ENCODE assay signal across 22 cellular contexts in genomic region chr2:63344575-63345284, GRCh38.
A peak's percentile ranks its signal among the peaks of the same experiment; 100 is the strongest.
DNase-seq lines count a peak whose midpoint lies in the region; ATAC-seq, FAIRE-seq and TF ChIP-seq lines count a peak whose summit lies in the region.
"Had no signal": no experiment of that assay in that cellular context is flagged by ENCODE, and none has a peak within 500 bp of the region (broad histone marks: within the 10 kb centered on the region; RNA-seq: fewer than 3 reads in every experiment).

No MANE protein-coding gene starts in this region.

- H3K4me1 ChIP-seq in mammary epithelial cell (ENCODE audit: insufficient read depth, low read length) (peaks cover 3% of the 10 kb centered on the region), OCI-LY3 (ENCODE audit: low read length) (peaks cover 23% of the 10 kb centered on the region), gastrocnemius medialis (peaks cover 11 to 16% of the 10 kb centered on the region in 2 donors)
- H3K4me1 ChIP-seq: SJCRH30 had no signal

- DNase-seq in mammary epithelial cell (peak; percentile 58), MCF 10A (ENCODE audit: unreplicated experiment) (no peak), gastrocnemius medialis (no peak), H4 (ENCODE audit: low spot score) (no peak), RWPE1 (ENCODE audit: low spot score) (no peak), RCC 7860 (ENCODE audit: low spot score) (no peak)
- DNase-seq: AML-193, GM23248, KG1, NCI-H1092, NCI-H146, NCI-H2081, NCI-H510A, NCI-H774, RPMI8226, SJCRH30 had no signal

- no peak for FAIRE-seq in RCC 7860 (lab: Jason Lieb, UNC)
- FAIRE-seq: D721Med had no signal

- no peaks in the 10 kb centered on the region for H3K79me2 ChIP-seq in mammary epithelial cell (ENCODE audit: insufficient read depth, low read length)
- no peaks in the 10 kb centered on the region for H3K79me2 ChIP-seq in OCI-LY3 (ENCODE audit: low read length)

- H3K4me3 ChIP-seq in mammary epithelial cell (replicated peaks in 1 of 3; ENCODE audit: insufficient read depth in 1 of 3, low read depth in 2 of 3, low read length in 3 of 3) (no peak overlapping the region), OCI-LY3 (ENCODE audit: low read length) (peak overlapping the region; percentile 13), gastrocnemius medialis (no peak overlapping the region)
- H3K4me3 ChIP-seq: GM23248, SJCRH30 had no signal

- H3K9me3 ChIP-seq in mammary epithelial cell (replicated peaks; ENCODE audit: insufficient read depth, low read length) (peaks cover 7% of the 10 kb centered on the region), OCI-LY3 (ENCODE audit: insufficient read depth, low read length) (peaks cover 10% of the 10 kb centered on the region; the same call in 1 of the 2 replicates), gastrocnemius medialis (peaks cover 0 to 6% (median 0%) of the 10 kb centered on the region in 3 donors)
- H3K9me3 ChIP-seq: SJCRH30 had no signal

- no peak overlapping the region for H2AFZ ChIP-seq in mammary epithelial cell (ENCODE audit: low read depth, low read length)
- H2AFZ ChIP-seq in OCI-LY3 (ENCODE audit: low read depth, low read length) = no peak overlapping the region
- H2AFZ ChIP-seq: GM23248 had no signal

- H3K27me3 ChIP-seq in mammary epithelial cell (ENCODE audit: insufficient read depth, low read length) = no peaks in the 10 kb centered on the region
- no peaks in the 10 kb centered on the region for H3K27me3 ChIP-seq in OCI-LY3 (ENCODE audit: low read depth, low read length)
- no peaks in the 10 kb centered on the region for H3K27me3 ChIP-seq in gastrocnemius medialis
- H3K27me3 ChIP-seq: SJCRH30 had no signal

- H3K4me3 Mint-ChIP-seq in MCF 10A (ENCODE audit: unreplicated experiment) = no peak overlapping the region

- ATAC-seq in HG02610 (IDR thresholded peaks at IDR 0.05; ENCODE audit: unreplicated experiment) (peak; percentile 84), gastrocnemius medialis (peak; percentile 62 to 76)
- ATAC-seq: HCT116 had no signal

- H3K4me1 Mint-ChIP-seq in MCF 10A (ENCODE audit: insufficient read depth, unreplicated experiment) = no peaks in the 10 kb centered on the region

- H3K9ac ChIP-seq in mammary epithelial cell (ENCODE audit: insufficient read depth, low read length) = no peak overlapping the region
- H3K9ac ChIP-seq in OCI-LY3 (ENCODE audit: low read length) = 0 out of 2 replicates have a peak overlapping the region, but pooled peaks have one; percentile 3
- H3K9ac ChIP-seq: GM23248 had no signal

- no TSS peak for BruUV-seq in mammary epithelial cell (replicated peaks; lab: Mats Ljungman, UMichigan)
- no TSS peak for BruUV-seq in MCF 10A (replicated peaks; lab: Mats Ljungman, UMichigan)

- in situ Hi-C loops in mammary epithelial cell (cut with MboI; ENCODE audit: low sequenced_read_pairs in 2 of 2) = no loop called here
- in situ Hi-C loops in gastrocnemius medialis (cut with MboI; ENCODE audit: low sequenced_read_pairs in 4 of 4) = no loop called here

- H3K27ac Mint-ChIP-seq in MCF 10A (ENCODE audit: low read depth, unreplicated experiment) = no peak overlapping the region

- TF ChIP-seq CTCF in mammary epithelial cell (conservative IDR thresholded peaks at IDR 0.05 in 1 of 2, IDR thresholded peaks at IDR 0.05 in 1 of 2; ENCODE audit: extremely low read depth in 1 of 2, insufficient read depth in 1 of 2, low read depth in 1 of 2, low read length in 2 of 2) = no peak
- TF ChIP-seq CTCF in MCF 10A (IDR thresholded peaks at IDR 0.05; ENCODE audit: unreplicated experiment) = no peak
- no peak for TF ChIP-seq CTCF in OCI-LY3 (IDR thresholded peaks at IDR 0.05; ENCODE audit: low read depth, low read length)
- no peak for TF ChIP-seq CTCF in gastrocnemius medialis (IDR thresholded peaks at IDR 0.05 in 4 of 5, conservative IDR thresholded peaks at IDR 0.05 in 1 of 5)
- no peak for TF ChIP-seq CTCF in RWPE1 (conservative IDR thresholded peaks at IDR 0.05; ENCODE audit: low read depth)

- no peaks in the 10 kb centered on the region for H3K36me3 Mint-ChIP-seq in MCF 10A (ENCODE audit: insufficient read depth, unreplicated experiment)

- WGBS in mammary epithelial cell (ENCODE audit: low coverage, missing lambda C conversion rate) = 100% methylated on average over 1 of the region's 2 CpGs

- H3K27me3 Mint-ChIP-seq in MCF 10A (ENCODE audit: insufficient read depth, unreplicated experiment) = no peaks in the 10 kb centered on the region

- peaks cover 24% of the 10 kb centered on the region for H3K9me3 Mint-ChIP-seq in MCF 10A (ENCODE audit: unreplicated experiment)

- H3K36me3 ChIP-seq in mammary epithelial cell (ENCODE audit: insufficient read depth, low read length) (no peaks in the 10 kb centered on the region), OCI-LY3 (replicated peaks; ENCODE audit: low read depth, low read length) (peaks cover 6% of the 10 kb centered on the region), gastrocnemius medialis (peaks cover 0 to 6% of the 10 kb centered on the region in 2 donors)
- H3K36me3 ChIP-seq: SJCRH30 had no signal

- H4K20me1 ChIP-seq in mammary epithelial cell (ENCODE audit: insufficient read depth, low read length) (no peaks in the 10 kb centered on the region), OCI-LY3 (ENCODE audit: insufficient read depth, low read length) (no peaks in the 10 kb centered on the region)

- H3K4me2 ChIP-seq in mammary epithelial cell (ENCODE audit: insufficient read depth, low read depth, low read length) = no peak overlapping the region
- peak overlapping the region; percentile 56 for H3K4me2 ChIP-seq in OCI-LY3 (ENCODE audit: low read length)

- TF ChIP-seq POLR2A in gastrocnemius medialis (IDR thresholded peaks at IDR 0.05) = no peak

- H3K27ac ChIP-seq in mammary epithelial cell (ENCODE audit: insufficient read depth, low read depth, low read length) (no peak overlapping the region), OCI-LY3 (ENCODE audit: low read length) (peak overlapping the region; percentile 69), gastrocnemius medialis (peak overlapping the region; percentile 33 to 60 (median 54)), RWPE1 (no peak overlapping the region)
- H3K27ac ChIP-seq: 22Rv1, C4-2B, GM23248, SJCRH30 had no signal

- dilution Hi-C loops in mammary epithelial cell (cut with HindIII; ENCODE audit: low sequenced_read_pairs) = no loop called here

- CTCF ChIA-PET in mammary epithelial cell (lab: Charles Lee; ENCODE audit: low non-redundant PET) = no interaction called here
- CTCF ChIA-PET in MCF 10A (lab: Yijun Ruan, JAX) = no interaction called here
- CTCF ChIA-PET in RWPE1 (lab: Yijun Ruan, JAX) = interaction anchor here (0.5 kb wide), 1 partner anchor 10 kb away, joined by 5 read pairs; no protein-coding TSS in a partner anchor

- intact Hi-C loops in mammary epithelial cell (cut with micrococcal nuclease) (no loop called here), MCF 10A (cut with micrococcal nuclease) (no loop called here), gastrocnemius medialis (cut with DNase I; ENCODE audit: low total_unique reads) (no loop called here)

- POLR2A ChIA-PET in MCF 10A (lab: Yijun Ruan, JAX) (interaction anchor here (0.6 to 0.7 kb wide), 2 partner anchors 10 to 147 kb away, joined by 3 to 4 read pairs; no protein-coding TSS in a partner anchor), RWPE1 (lab: Yijun Ruan, JAX; ENCODE audit: low non-redundant PET) (no interaction called here)

Comparison
In these comparisons a context has a peak if more than half of its experiments do, and no peak if none do; other contexts are left out.
1. H3K27ac ChIP-seq: peak in OCI-LY3 (single experiment) and gastrocnemius medialis (4 of 4); none in mammary epithelial cell (single experiment) and RWPE1 (single experiment).